Comparison of ENCODE assay signal across 22 cellular contexts in genomic region chr2:100383306-100383705, GRCh38.
"Had no signal": no experiment of that assay in that cellular context is flagged by ENCODE, and none has a peak within 500 bp of the region (broad histone marks: within the 10 kb centered on the region; RNA-seq: fewer than 3 reads in every experiment).

No MANE protein-coding gene starts in this region.

- H3K36me3 ChIP-seq: WERI-Rb-1 had no signal

- ATAC-seq: activated CD4-positive, alpha-beta T cell treated with anti-CD3 and anti-CD28 coated beads for 36 hours; PC-3; T-helper 17 cell had no signal

- H3K27ac Mint-ChIP-seq: activated CD4-positive, alpha-beta memory T cell treated with anti-CD3 and anti-CD28 coated beads, Interleukin-2, amount 10 ng/mL, durations not matched to agents 7 days and 5 days; activated CD4-positive, alpha-beta T cell treated with anti-CD3 and anti-CD28 coated beads for 36 hours; activated naive CD4-positive, alpha-beta T cell treated with anti-CD3 and anti-CD28 coated beads, Interleukin-2, amount 10 ng/mL, durations not matched to agents 7 days and 5 days; activated naive CD8-positive, alpha-beta T cell treated with anti-CD3 and anti-CD28 coated beads for 36 hours; activated T-helper 2 cell treated with anti-CD3 and anti-CD28 coated beads, Interferon-gamma antibody, Interleukin-2, Interleukin-4, amounts not matched to agents 10 μg/mL and 5 μg/mL and 100 μg/mL, durations not matched to agents 14 hours and 24 hours and 36 hours; T-helper 17 cell had no signal

- H3K27me3 Mint-ChIP-seq: activated CD4-positive, alpha-beta T cell treated with anti-CD3 and anti-CD28 coated beads for 36 hours; activated naive CD8-positive, alpha-beta T cell treated with anti-CD3 and anti-CD28 coated beads for 36 hours had no signal

- H3K4me1 Mint-ChIP-seq: activated CD4-positive, alpha-beta memory T cell treated with anti-CD3 and anti-CD28 coated beads, Interleukin-2, amount 10 ng/mL, durations not matched to agents 7 days and 5 days; activated naive CD4-positive, alpha-beta T cell treated with anti-CD3 and anti-CD28 coated beads, Interleukin-2, amount 10 ng/mL, durations not matched to agents 7 days and 5 days; T-helper 17 cell had no signal

- H3K9me3 Mint-ChIP-seq: activated CD4-positive, alpha-beta memory T cell treated with anti-CD3 and anti-CD28 coated beads, Interleukin-2, amount 10 ng/mL, durations not matched to agents 7 days and 5 days; activated naive CD4-positive, alpha-beta T cell treated with anti-CD3 and anti-CD28 coated beads, Interleukin-2, amount 10 ng/mL, durations not matched to agents 7 days and 5 days; activated naive CD8-positive, alpha-beta T cell treated with anti-CD3 and anti-CD28 coated beads for 36 hours; activated T-helper 2 cell treated with anti-CD3 and anti-CD28 coated beads, Interferon-gamma antibody, Interleukin-2, Interleukin-4, amounts not matched to agents 10 μg/mL and 5 μg/mL and 100 μg/mL, durations not matched to agents 14 hours and 24 hours and 36 hours had no signal

- DNase-seq: activated CD4-positive, alpha-beta memory T cell treated with anti-CD3 and anti-CD28 coated beads, Interleukin-2, amount 10 ng/mL, durations not matched to agents 7 days and 5 days; activated CD4-positive, alpha-beta T cell treated with anti-CD3 and anti-CD28 coated beads for 36 hours; activated CD4-positive, alpha-beta T cell treated with anti-CD3 and anti-CD28 coated beads, Interleukin-2, amount 50 U/mL, for 1 hour; activated gamma-delta T cell treated with Interleukin-2 at 50 U/mL for 16 hours; activated naive CD4-positive, alpha-beta T cell treated with anti-CD3 and anti-CD28 coated beads, Interleukin-2, amount 10 ng/mL, durations not matched to agents 7 days and 5 days; activated naive CD8-positive, alpha-beta T cell treated with anti-CD3 and anti-CD28 coated beads for 36 hours; activated T-cell treated with anti-CD3 and anti-CD28 coated beads for 4 hours; activated T-cell treated with anti-CD3 and anti-CD28 coated beads, Interleukin-2, amount 50 U/mL, for 48 hours; IMR-90; Kasumi-1; KBM-7; NCI-H1105 treated with DMSO at 0.1 percent for 48 hours; NCI-H1436 treated with DMSO at 0.1 percent for 48 hours; NCI-H187; NCI-H2081; NCI-H526; PC-3; SHP77 treated with DMSO at 0.1 percent for 48 hours; T-helper 17 cell; T-helper 9 cell; WERI-Rb-1 had no signal

- H3K4me3 Mint-ChIP-seq: activated CD4-positive, alpha-beta memory T cell treated with anti-CD3 and anti-CD28 coated beads, Interleukin-2, amount 10 ng/mL, durations not matched to agents 7 days and 5 days; activated CD4-positive, alpha-beta T cell treated with anti-CD3 and anti-CD28 coated beads for 36 hours; activated naive CD4-positive, alpha-beta T cell treated with anti-CD3 and anti-CD28 coated beads, Interleukin-2, amount 10 ng/mL, durations not matched to agents 7 days and 5 days; activated naive CD8-positive, alpha-beta T cell treated with anti-CD3 and anti-CD28 coated beads for 36 hours; T-helper 17 cell had no signal

- H3K36me3 Mint-ChIP-seq: activated naive CD4-positive, alpha-beta T cell treated with anti-CD3 and anti-CD28 coated beads, Interleukin-2, amount 10 ng/mL, durations not matched to agents 7 days and 5 days; activated naive CD8-positive, alpha-beta T cell treated with anti-CD3 and anti-CD28 coated beads for 36 hours had no signal
